20 cellular contexts compared by ENCODE assay signal in genomic region chr2:88191722-88192042, GRCh38. TPM values are rescaled to one million over a fixed set of nuclear protein-coding genes. Genes with fewer than 3 reads are reported as not detected.
"Had no signal": no experiment of that assay in that cellular context is flagged by ENCODE, and none has a peak within 500 bp of the region (broad histone marks: within the 10 kb centered on the region; RNA-seq: fewer than 3 reads in every experiment).

No MANE protein-coding gene starts in this region.

- H3K4me1 Mint-ChIP-seq: immature natural killer cell had no signal

- H3K4me1 ChIP-seq: esophagus muscularis mucosa, gastroesophageal sphincter, heart right ventricle, prostate gland, right atrium auricular region, thyroid gland had no signal

- DNase-seq: activated B cell treated with CpG ODN at 0.5 μM for 24 hours; activated CD4-positive, alpha-beta T cell treated with anti-CD3 and anti-CD28 coated beads for 4 hours; activated T-cell treated with anti-CD3 and anti-CD28 coated beads, Interleukin-2, amount 50 U/mL, for 4 hours; aorta; cortex of kidney; effector CD4-positive, alpha-beta T cell; heart right ventricle; stimulated activated CD4-positive, alpha-beta T cell treated with anti-CD3 and anti-CD28 coated beads, Interleukin-2, amount 100 ng/mL, for 24 hours; stimulated activated naive CD4-positive, alpha-beta T cell treated with Interleukin-2 at 50 U/mL for 16 hours had no signal

- H3K4me3 Mint-ChIP-seq: activated B cell treated with CpG ODN at 0.5 μM for 24 hours; activated CD4-positive, alpha-beta memory T cell treated with anti-CD3 and anti-CD28 coated beads for 36 hours; activated naive CD4-positive, alpha-beta T cell treated with anti-CD3 and anti-CD28 coated beads for 36 hours; activated naive CD8-positive, alpha-beta T cell treated with anti-CD3 and anti-CD28 coated beads, Interleukin-2, amount 50 U/mL, for 24 hours; activated T-cell treated with anti-CD3 and anti-CD28 coated beads, Interleukin-2, amount 50 U/mL, for 4 hours; immature natural killer cell; memory B cell had no signal

- H3K4me3 ChIP-seq: esophagus muscularis mucosa, gastroesophageal sphincter, heart right ventricle, prostate gland, right atrium auricular region, thyroid gland had no signal

- H3K9me3 ChIP-seq: esophagus muscularis mucosa, gastroesophageal sphincter, prostate gland, right atrium auricular region, thyroid gland had no signal

- H3K27me3 ChIP-seq: right atrium auricular region, thyroid gland had no signal

- H3K36me3 ChIP-seq: heart right ventricle, prostate gland, right atrium auricular region, thyroid gland had no signal

- H3K27ac ChIP-seq: esophagus muscularis mucosa, gastroesophageal sphincter, heart right ventricle, prostate gland, right atrium auricular region, thyroid gland had no signal

- H3K27ac Mint-ChIP-seq: activated B cell treated with CpG ODN at 0.5 μM for 24 hours; activated CD4-positive, alpha-beta memory T cell treated with anti-CD3 and anti-CD28 coated beads for 36 hours; activated naive CD4-positive, alpha-beta T cell treated with anti-CD3 and anti-CD28 coated beads for 36 hours; activated naive CD8-positive, alpha-beta T cell treated with anti-CD3 and anti-CD28 coated beads, Interleukin-2, amount 50 U/mL, for 24 hours; immature natural killer cell; memory B cell had no signal

- ATAC-seq: activated naive CD8-positive, alpha-beta T cell treated with anti-CD3 and anti-CD28 coated beads, Interleukin-2, amount 50 U/mL, for 24 hours; activated T-cell treated with anti-CD3 and anti-CD28 coated beads, Interleukin-2, amount 50 U/mL, for 4 hours; gastroesophageal sphincter had no signal

RNA-seq across cellular contexts. Expression of gene THNSL2, which starts 21.5 kb away (rescaled TPM):
- polyA plus RNA-seq: endothelial cell of umbilical vein had no signal
